18 cellular contexts compared by ENCODE assay signal in the genomic region with DNA sequence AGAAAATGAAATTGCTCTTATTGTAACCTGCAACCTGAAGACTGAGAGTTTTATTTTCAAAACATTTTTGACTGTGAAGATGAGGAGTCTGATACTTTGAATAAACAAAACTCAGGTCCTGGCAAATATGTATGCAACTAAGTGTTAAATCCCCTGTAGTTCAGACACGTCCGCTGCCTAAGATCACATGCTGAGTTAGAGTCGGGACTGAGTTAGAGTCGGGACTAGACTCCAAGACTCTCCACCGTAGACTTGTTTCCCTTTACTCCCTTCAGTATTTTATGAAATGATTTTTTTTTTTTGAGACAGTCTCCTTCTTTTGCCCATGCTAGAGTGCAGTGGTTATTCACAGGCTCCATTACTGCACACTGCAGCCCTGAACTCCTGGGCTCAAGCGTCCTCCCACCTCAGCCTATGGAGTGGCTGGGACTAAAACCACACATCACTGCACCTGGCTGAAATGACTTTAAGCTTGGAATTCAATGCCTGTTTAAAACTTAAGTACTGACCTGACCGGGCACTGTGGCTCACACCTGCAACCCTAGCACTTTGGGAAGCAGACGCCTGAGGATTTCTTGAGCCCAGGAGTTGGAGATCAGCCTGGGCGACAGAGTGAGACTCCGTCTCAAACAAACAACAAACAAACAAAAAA. TPM values are rescaled to one million over a fixed set of nuclear protein-coding genes. Genes with fewer than 3 reads are reported as not detected.
A peak's percentile ranks its signal among the peaks of the same experiment; 100 is the strongest.
DNase-seq lines count a peak whose midpoint lies in the region; ATAC-seq and TF ChIP-seq lines count a peak whose summit lies in the region.
"Had no signal": no experiment of that assay in that cellular context is flagged by ENCODE, and none has a peak within 500 bp of the region (broad histone marks: within the 10 kb centered on the region; RNA-seq: fewer than 3 reads in every experiment).

No MANE protein-coding gene starts in this region.

- intact Hi-C loops in OCI-LY7 (cut with micrococcal nuclease; ENCODE audit: unreplicated experiment) (no loop called here), breast epithelium (cut with DNase I; ENCODE audit: low total_unique reads) (no loop called here)

- H3K27me3 ChIP-seq in breast epithelium = peaks cover 0 to 4% of the 10 kb centered on the region in 2 donors
- H3K27me3 ChIP-seq: MG63, SJCRH30 had no signal

- TF ChIP-seq CTCF in HEK293 (tag by site-specific recombination; IDR thresholded peaks at IDR 0.05) (no peak), OCI-LY7 (conservative IDR thresholded peaks at IDR 0.05; ENCODE audit: low read length) (no peak), breast epithelium (IDR thresholded peaks at IDR 0.05) (no peak)

- ATAC-seq in HG02623 (IDR thresholded peaks at IDR 0.05; ENCODE audit: unreplicated experiment) = no peak
- ATAC-seq in GM21786 (IDR thresholded peaks at IDR 0.05; ENCODE audit: unreplicated experiment) = no peak
- ATAC-seq: A549 had no signal

- H3K4me1 ChIP-seq in HEK293 (ENCODE audit: control insufficient read depth, insufficient read depth, low read length) = peaks cover 16% of the 10 kb centered on the region
- H3K4me1 ChIP-seq in OCI-LY7 (ENCODE audit: insufficient read depth, low read length, poor library complexity, severe bottlenecking) = peaks cover 33% of the 10 kb centered on the region
- H3K4me1 ChIP-seq in breast epithelium = no peaks in the 10 kb centered on the region
- H3K4me1 ChIP-seq: SJCRH30 had no signal

- H2AFZ ChIP-seq in OCI-LY7 (ENCODE audit: low read length) = peak overlapping the region; percentile 76; the same call in 1 of the 2 replicates

- CTCF ChIA-PET in HEK293 (lab: Yijun Ruan, JAX) (interaction anchor here (0.6 to 1.0 kb wide), 2 partner anchors 10 to 569 kb away, joined by 3 to 4 read pairs; no protein-coding TSS in a partner anchor), OCI-LY7 (lab: Charles Lee; ENCODE audit: unreplicated experiment) (no interaction called here)

- BruUV-seq in OCI-LY7 (replicated peaks; lab: Mats Ljungman, UMichigan) = no TSS peak

- TF ChIP-seq POLR2A in breast epithelium (IDR thresholded peaks at IDR 0.05) = no peak

- DNase-seq in DMS79 (lab: John Stamatoyannopoulos, UW) = peak; percentile 74
- no peak for DNase-seq in OCI-LY7 (ENCODE audit: low spot score)
- DNase-seq in islet precursor cell = peak; percentile 71
- DNase-seq in breast epithelium (ENCODE audit: low spot score in 2 of 2) = no peak
- no peak for DNase-seq in EL
- DNase-seq: Calu3; CD4-positive, CD25-positive, alpha-beta regulatory T cell; HFFc6; MG63; NCI-H1092 treated with DMSO at 0.1 percent for 48 hours; NCI-H1694; NCI-H2171; SJCRH30 had no signal

- no peaks in the 10 kb centered on the region for H4K20me1 ChIP-seq in OCI-LY7 (ENCODE audit: insufficient read depth, low read length)

- H3K9me2 ChIP-seq in OCI-LY7 (ENCODE audit: insufficient read depth, low read length) = no peaks in the 10 kb centered on the region

- H3K79me2 ChIP-seq in OCI-LY7 (ENCODE audit: insufficient read depth, low read depth, low read length) = no peaks in the 10 kb centered on the region

- no peak overlapping the region; the same call in 1 of the 2 replicates for H3K4me2 ChIP-seq in OCI-LY7 (ENCODE audit: low read length)
- H3K4me2 ChIP-seq: A549 had no signal

- no peaks in the 10 kb centered on the region for H3K9me3 ChIP-seq in HEK293 (ENCODE audit: control insufficient read depth, insufficient read depth, low read depth, low read length)
- H3K9me3 ChIP-seq in OCI-LY7 (ENCODE audit: low read length) = no peaks in the 10 kb centered on the region
- no peaks in the 10 kb centered on the region for H3K9me3 ChIP-seq in breast epithelium
- H3K9me3 ChIP-seq: A549, MG63, SJCRH30 had no signal

- H3K4me3 ChIP-seq in HEK293 (ENCODE audit: low read depth, low read length) = no peak overlapping the region
- no peak overlapping the region for H3K4me3 ChIP-seq in OCI-LY7 (ENCODE audit: low read depth, low read length, poor library complexity, severe bottlenecking)
- H3K4me3 ChIP-seq in breast epithelium = no peak overlapping the region
- H3K4me3 ChIP-seq: A549, MG63, SJCRH30 had no signal

- H3K27ac ChIP-seq in HEK293 (ENCODE audit: extremely low read depth, low read depth, low read length) (no peak overlapping the region), OCI-LY7 (ENCODE audit: low read depth, low read length, poor library complexity, severe bottlenecking) (no peak overlapping the region), breast epithelium (no peak overlapping the region)
- H3K27ac ChIP-seq: A549, RWPE1, SJCRH30 had no signal

- H3K36me3 ChIP-seq in HEK293 (ENCODE audit: control insufficient read depth in 2 of 2, insufficient read depth in 1 of 2, low read length in 2 of 2) (no peaks in the 10 kb centered on the region), OCI-LY7 (ENCODE audit: insufficient read depth, low read length) (no peaks in the 10 kb centered on the region), breast epithelium (no peaks in the 10 kb centered on the region)
- H3K36me3 ChIP-seq: MG63, SJCRH30 had no signal

- POLR2A ChIA-PET in HEK293 (lab: Yijun Ruan, JAX) (interaction anchor here (10.3 kb wide), 1 partner anchor 29 kb away, joined by 90 read pairs; a partner anchor contains a TSS), OCI-LY7 (lab: Charles Lee) (interaction anchor here (1.0 to 1.1 kb wide), 2 partner anchors 7 to 11 kb away, joined by 3 to 4 read pairs; no protein-coding TSS in a partner anchor)

TF ChIP-seq in HEK293, 187 proteins besides CTCF, POLR2A, EP300 and RAD21:
- TF ChIP-seq ZNF24 (tag by site-specific recombination; IDR thresholded peaks at IDR 0.05) (no peak), SP7 (tag by site-specific recombination; IDR thresholded peaks at IDR 0.05) (no peak), YY2 (tag by site-specific recombination; IDR thresholded peaks at IDR 0.05) (no peak), ZNF558 (tag by site-specific recombination; IDR thresholded peaks at IDR 0.05) (no peak), ZNF239 (tag by site-specific recombination; IDR thresholded peaks at IDR 0.05) (no peak), ZNF335 (tag by site-specific recombination; conservative IDR thresholded peaks at IDR 0.05) (peak; percentile 23; the same call in 1 of the 2 replicates)
- TF ChIP-seq, protein P1, sequence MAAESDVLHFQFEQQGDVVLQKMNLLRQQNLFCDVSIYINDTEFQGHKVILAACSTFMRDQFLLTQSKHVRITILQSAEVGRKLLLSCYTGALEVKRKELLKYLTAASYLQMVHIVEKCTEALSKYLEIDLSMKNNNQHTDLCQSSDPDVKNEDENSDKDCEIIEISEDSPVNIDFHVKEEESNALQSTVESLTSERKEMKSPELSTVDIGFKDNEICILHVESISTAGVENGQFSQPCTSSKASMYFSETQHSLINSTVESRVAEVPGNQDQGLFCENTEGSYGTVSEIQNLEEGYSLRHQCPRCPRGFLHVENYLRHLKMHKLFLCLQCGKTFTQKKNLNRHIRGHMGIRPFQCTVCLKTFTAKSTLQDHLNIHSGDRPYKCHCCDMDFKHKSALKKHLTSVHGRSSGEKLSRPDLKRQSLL (tag by site-specific recombination; IDR thresholded peaks at IDR 0.05) = peak; percentile 85

RNA-seq across cellular contexts. Expression of a gene that starts 28.0 kb away (rescaled TPM):
- 22.9 and 25.4 TPM in 2 replicates for total RNA-seq in OCI-LY7 (2014; rRNA removed; shearing (Covaris generic))
- total RNA-seq in OCI-LY7 (2022) (21.1 and 23.3 TPM in 2 replicates), breast epithelium (1 to 10 TPM; 1.1 to 7.5 (median 5.3) TPM)

Comparison
In these comparisons a context has a peak if more than half of its experiments do, and no peak if none do; other contexts are left out.
1. DNase-seq: peak in DMS79 (single experiment) and islet precursor cell (single experiment); none in OCI-LY7 (single experiment), breast epithelium (0 of 2) and EL (single experiment).